Comparison of ENCODE assay signal across 19 cellular contexts in genomic region chr4:151052785-151053184, GRCh38. TPM values are rescaled to one million over a fixed set of nuclear protein-coding genes. Genes with fewer than 3 reads are reported as not detected.
DNase-seq lines count a peak whose midpoint lies in the region; ATAC-seq, FAIRE-seq and TF ChIP-seq lines count a peak whose summit lies in the region.
"Had no signal": no experiment of that assay in that cellular context is flagged by ENCODE, and none has a peak within 500 bp of the region (broad histone marks: within the 10 kb centered on the region; RNA-seq: fewer than 3 reads in every experiment).

No MANE protein-coding gene starts in this region.

- no peak overlapping the region for H2AFZ ChIP-seq in PC-3 (ENCODE audit: low read length)
- H2AFZ ChIP-seq in mammary epithelial cell (ENCODE audit: low read depth, low read length) = no peak overlapping the region
- H2AFZ ChIP-seq: PC-9 had no signal

- H3K36me3 ChIP-seq in PC-3 (ENCODE audit: low read depth, low read length) (no peaks in the 10 kb centered on the region), mammary epithelial cell (ENCODE audit: insufficient read depth, low read length) (no peaks in the 10 kb centered on the region)

- dilution Hi-C loops in mammary epithelial cell (cut with HindIII; ENCODE audit: low sequenced_read_pairs) = no loop called here

- DNase-seq in A549 (ENCODE audit: low read depth in 1 of 2, low spot score in 1 of 2) (no peak), PC-3 (no peak), midbrain (lab: John Stamatoyannopoulos, UW) (no peak), mammary epithelial cell (no peak)
- no peak for DNase-seq in activated T-cell treated with anti-CD3 and anti-CD28 coated beads, Interleukin-2, amount 50 U/mL, for 1 hour
- DNase-seq: Caco-2, DMS79, KG1, NCI-H1092 treated with DMSO at 0.1 percent for 48 hours, NCI-H187, NCI-H446 treated with DMSO at 0.1 percent for 48 hours, NCI-H748 treated with DMSO at 0.1 percent for 48 hours, PC-9 had no signal

- no peak for TF ChIP-seq EP300 in A549 (IDR thresholded peaks at IDR 0.05)

- in situ Hi-C loops in mammary epithelial cell (cut with MboI; ENCODE audit: low sequenced_read_pairs in 2 of 2) = no loop called here

- H3K9me2 ChIP-seq in PC-3 (replicated peaks; ENCODE audit: low read length) = no peaks in the 10 kb centered on the region

- BruUV-seq in PC-3 (replicated peaks; lab: Mats Ljungman, UMichigan) = no TSS peak
- no TSS peak for BruUV-seq in mammary epithelial cell (replicated peaks; lab: Mats Ljungman, UMichigan)

- H3K27me3 ChIP-seq in PC-3 (ENCODE audit: low read length) (no peaks in the 10 kb centered on the region), mammary epithelial cell (ENCODE audit: insufficient read depth, low read length) (no peaks in the 10 kb centered on the region)

- FAIRE-seq in A549 (lab: Jason Lieb, UNC) = no peak
- FAIRE-seq: A204.1, GM12892, H1 had no signal

- WGBS in A549 (ENCODE audit: missing lambda C conversion rate) = 68% methylated on average over 3 of the region's 3 CpGs
- WGBS in mammary epithelial cell (ENCODE audit: low coverage, missing lambda C conversion rate) = 74% methylated on average over 3 of the region's 3 CpGs

- H3F3A ChIP-seq in PC-3 (ENCODE audit: low read length, unreplicated experiment) = no peaks in the 10 kb centered on the region

- TF ChIP-seq RAD21 in A549 (conservative IDR thresholded peaks at IDR 0.05 in 1 of 2, IDR thresholded peaks at IDR 0.05 in 1 of 2) = no peak

- H3K79me2 ChIP-seq in PC-3 (ENCODE audit: low read length) (no peaks in the 10 kb centered on the region), mammary epithelial cell (ENCODE audit: insufficient read depth, low read length) (no peaks in the 10 kb centered on the region)

- no peak for ATAC-seq in A549
- ATAC-seq in GM19395 (IDR thresholded peaks at IDR 0.05; ENCODE audit: unreplicated experiment) = peak; percentile 12
- peak; percentile 4 for ATAC-seq in HG02870 (IDR thresholded peaks at IDR 0.05; ENCODE audit: unreplicated experiment)
- ATAC-seq in PC-3 = peak; percentile 57
- ATAC-seq in HG02938 (IDR thresholded peaks at IDR 0.05; ENCODE audit: unreplicated experiment) = no peak

- H3K9me3 ChIP-seq in A549 (no peaks in the 10 kb centered on the region), PC-3 (ENCODE audit: low read length) (no peaks in the 10 kb centered on the region), mammary epithelial cell (replicated peaks; ENCODE audit: insufficient read depth, low read length) (no peaks in the 10 kb centered on the region)
- H3K9me3 ChIP-seq: Caco-2 had no signal

- intact Hi-C loops in PC-3 (cut with micrococcal nuclease) = no loop called here
- intact Hi-C loops in mammary epithelial cell (cut with micrococcal nuclease) = no loop called here

- H3K4me3 ChIP-seq in A549 (no peak overlapping the region), PC-3 (ENCODE audit: low read length) (no peak overlapping the region), mammary epithelial cell (replicated peaks in 1 of 3; ENCODE audit: insufficient read depth in 1 of 3, low read depth in 2 of 3, low read length in 3 of 3) (no peak overlapping the region)
- H3K4me3 ChIP-seq: PC-9 had no signal

- TF ChIP-seq CTCF in A549 (IDR thresholded peaks at IDR 0.05) (no peak), PC-3 (conservative IDR thresholded peaks at IDR 0.05; ENCODE audit: low read depth, low read length) (no peak), mammary epithelial cell (conservative IDR thresholded peaks at IDR 0.05 in 1 of 2, IDR thresholded peaks at IDR 0.05 in 1 of 2; ENCODE audit: extremely low read depth in 1 of 2, insufficient read depth in 1 of 2, low read depth in 1 of 2, low read length in 2 of 2) (no peak)

- POLR2A ChIA-PET in A549 (lab: Yijun Ruan, JAX) (no interaction called here), PC-3 (lab: Charles Lee; ENCODE audit: unreplicated experiment) (no interaction called here)

- H3K9ac ChIP-seq in PC-3 (ENCODE audit: low read length) = no peak overlapping the region
- H3K9ac ChIP-seq in mammary epithelial cell (ENCODE audit: insufficient read depth, low read length) = no peak overlapping the region

- no peak for TF ChIP-seq POLR2A in A549 (IDR thresholded peaks at IDR 0.05; ENCODE audit: low read length)

- no peak overlapping the region for H3K27ac ChIP-seq in A549
- no peak overlapping the region for H3K27ac ChIP-seq in PC-3 (ENCODE audit: low read length)
- H3K27ac ChIP-seq in mammary epithelial cell (ENCODE audit: insufficient read depth, low read depth, low read length) = no peak overlapping the region
- H3K27ac ChIP-seq: PC-9 had no signal

- H4K20me1 ChIP-seq in PC-3 (ENCODE audit: low read length) (no peaks in the 10 kb centered on the region), mammary epithelial cell (ENCODE audit: insufficient read depth, low read length) (no peaks in the 10 kb centered on the region)

- peak overlapping the region; percentile 29; the same call in 1 of the 3 replicates for H3K4me2 ChIP-seq in A549
- no peak overlapping the region for H3K4me2 ChIP-seq in PC-3 (ENCODE audit: low read length)
- H3K4me2 ChIP-seq in mammary epithelial cell (ENCODE audit: insufficient read depth, low read depth, low read length) = no peak overlapping the region
- H3K4me2 ChIP-seq: PC-9 had no signal

- H3K4me1 ChIP-seq in A549 (peaks cover 5% of the 10 kb centered on the region; the same call in 1 of the 3 replicates), PC-3 (ENCODE audit: insufficient read depth, low read length) (0 out of 2 replicates have a peak, but pooled peaks cover 4% of the 10 kb centered on the region), mammary epithelial cell (ENCODE audit: insufficient read depth, low read length) (no peaks in the 10 kb centered on the region)
- H3K4me1 ChIP-seq: Caco-2 had no signal

- CTCF ChIA-PET in A549 (lab: Yijun Ruan, JAX) (no interaction called here), PC-3 (lab: Charles Lee) (no interaction called here), mammary epithelial cell (lab: Charles Lee; ENCODE audit: low non-redundant PET) (no interaction called here)

TF ChIP-seq in A549, 52 proteins besides CTCF, POLR2A, EP300 and RAD21:
- TF ChIP-seq ZFP36 (IDR thresholded peaks at IDR 0.05; ENCODE audit: borderline replicate concordance, partially characterized antibody) = no peak

RNA-seq across cellular contexts. Expression of gene LRBA, which starts 37.7 kb away (rescaled TPM):
- polyA plus RNA-seq in A549 (2011; rRNA removed) = 24.3 and 25.1 TPM in 2 replicates
- 4.3 and 5.0 TPM in 2 replicates for polyA plus RNA-seq in A549 (2012; cell fraction: cytosol; rRNA removed)
- polyA plus RNA-seq in A549 (2012; cell fraction: nucleus; rRNA removed) = 9.1 and 11.7 TPM in 2 replicates
- polyA plus RNA-seq in A549 (2017; fragmentation: RNase III; extraction: RNeasy Plus Mini Kit Qiagen cat#74134 plus additional on column Dnase treatment) = 9.2 to 10.7 TPM (median 9.8 TPM) in 3 replicates
- polyA minus RNA-seq in A549 (2011; rRNA and poly(A)+ RNA removed) = 74.2 and 84.0 TPM in 2 replicates
- 38.2 and 40.8 TPM in 2 replicates for total RNA-seq in PC-3 (2014; rRNA removed)
- total RNA-seq in mammary epithelial cell = 100 to 1,000 TPM in 1 of 2 donors, 10 to 100 TPM in 1; 63.3 to 108 TPM
- polyA plus RNA-seq in mammary epithelial cell = 36.9 TPM
- 226 TPM for polyA minus RNA-seq in mammary epithelial cell

RNA-seq across cellular contexts. Expression of gene RPS3A, which starts 46.6 kb away (rescaled TPM):
- polyA plus RNA-seq in A549 (2011; rRNA removed) (2,957 and 3,002 TPM in 2 replicates), A549 (2017; fragmentation: RNase III; extraction: RNeasy Plus Mini Kit Qiagen cat#74134 plus additional on column Dnase treatment) (2,183 to 2,252 TPM (median 2,201 TPM) in 3 replicates), mammary epithelial cell (1,779 TPM)
- polyA plus RNA-seq in A549 (2012; cell fraction: cytosol; rRNA removed) = 928 and 1,145 TPM in 2 replicates
- polyA plus RNA-seq in A549 (2012; cell fraction: nucleus; rRNA removed) = 176 and 286 TPM in 2 replicates
- 185 and 199 TPM in 2 replicates for polyA minus RNA-seq in A549 (2011; rRNA and poly(A)+ RNA removed)
- total RNA-seq in PC-3 (2014; rRNA removed) (560 and 571 TPM in 2 replicates), mammary epithelial cell (1,000 to 10,000 TPM; 1,437 to 1,463 TPM)
- 497 TPM for polyA minus RNA-seq in mammary epithelial cell

Comparison
In these comparisons a context has a peak if more than half of its experiments do, and no peak if none do; other contexts are left out.
1. ATAC-seq: peak in GM19395 (single experiment), HG02870 (single experiment) and PC-3 (single experiment); none in A549 (0 of 2) and HG02938 (single experiment).